Comparison of ENCODE assay signal across 1 cellular context in the genomic region with DNA sequence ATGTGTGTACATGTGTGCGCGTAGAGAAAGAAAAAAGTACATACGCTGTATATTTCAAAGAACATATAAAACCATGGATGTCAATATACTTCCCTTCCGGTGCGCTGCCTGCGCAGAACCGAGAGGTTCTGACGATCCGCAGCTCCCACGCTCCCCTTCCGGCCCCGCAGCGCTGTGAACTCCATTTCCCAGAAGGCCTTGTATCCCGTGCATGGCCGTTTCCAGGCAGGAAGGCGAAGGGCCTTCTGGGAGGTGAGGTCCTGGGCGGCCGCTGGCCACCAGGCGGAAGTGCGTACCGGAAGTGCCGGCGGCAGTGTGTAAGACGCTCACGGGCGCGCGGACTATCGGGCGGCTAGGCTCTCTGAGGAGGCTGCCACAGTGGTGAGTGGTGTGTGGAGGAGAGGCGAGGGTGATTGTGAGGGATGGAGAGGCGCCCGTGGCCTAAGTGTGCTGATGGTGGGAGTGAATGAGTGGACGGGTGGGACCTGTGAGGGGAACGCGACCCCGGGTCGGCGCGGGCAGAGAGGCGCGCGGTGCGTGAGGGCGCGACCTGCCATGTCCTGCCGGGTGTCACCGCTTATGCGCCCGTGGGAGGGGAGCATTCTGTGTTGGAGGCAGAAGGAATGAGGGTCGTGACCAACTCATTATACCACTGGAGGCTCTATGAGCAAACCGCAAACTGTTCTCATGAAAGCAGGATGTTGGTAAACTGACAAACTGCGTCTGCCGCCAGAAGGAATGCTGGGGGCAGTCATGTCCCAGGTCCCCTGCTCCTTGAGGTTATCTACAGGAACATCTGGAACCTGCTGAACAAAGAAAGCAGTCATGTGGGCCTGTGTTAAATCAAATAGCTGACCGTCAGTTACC.
TF ChIP-seq lines count a peak whose summit lies in the region.

A gene with protein sequence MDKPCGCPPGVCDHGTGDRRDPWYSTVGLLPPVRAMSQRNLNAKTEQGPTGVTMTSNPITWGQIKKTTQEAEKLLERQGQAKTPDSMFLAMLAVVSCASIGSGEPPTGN (plus strand): TSS at position 313 of the 867 bp plus-strand sequence. CDS start 6,792 bp downstream, outside the sequence.

TF ChIP-seq in HepG2, 621 proteins besides CTCF, POLR2A, EP300 and RAD21 (continued from another document and continues in another):
- TF ChIP-seq, protein P1, sequence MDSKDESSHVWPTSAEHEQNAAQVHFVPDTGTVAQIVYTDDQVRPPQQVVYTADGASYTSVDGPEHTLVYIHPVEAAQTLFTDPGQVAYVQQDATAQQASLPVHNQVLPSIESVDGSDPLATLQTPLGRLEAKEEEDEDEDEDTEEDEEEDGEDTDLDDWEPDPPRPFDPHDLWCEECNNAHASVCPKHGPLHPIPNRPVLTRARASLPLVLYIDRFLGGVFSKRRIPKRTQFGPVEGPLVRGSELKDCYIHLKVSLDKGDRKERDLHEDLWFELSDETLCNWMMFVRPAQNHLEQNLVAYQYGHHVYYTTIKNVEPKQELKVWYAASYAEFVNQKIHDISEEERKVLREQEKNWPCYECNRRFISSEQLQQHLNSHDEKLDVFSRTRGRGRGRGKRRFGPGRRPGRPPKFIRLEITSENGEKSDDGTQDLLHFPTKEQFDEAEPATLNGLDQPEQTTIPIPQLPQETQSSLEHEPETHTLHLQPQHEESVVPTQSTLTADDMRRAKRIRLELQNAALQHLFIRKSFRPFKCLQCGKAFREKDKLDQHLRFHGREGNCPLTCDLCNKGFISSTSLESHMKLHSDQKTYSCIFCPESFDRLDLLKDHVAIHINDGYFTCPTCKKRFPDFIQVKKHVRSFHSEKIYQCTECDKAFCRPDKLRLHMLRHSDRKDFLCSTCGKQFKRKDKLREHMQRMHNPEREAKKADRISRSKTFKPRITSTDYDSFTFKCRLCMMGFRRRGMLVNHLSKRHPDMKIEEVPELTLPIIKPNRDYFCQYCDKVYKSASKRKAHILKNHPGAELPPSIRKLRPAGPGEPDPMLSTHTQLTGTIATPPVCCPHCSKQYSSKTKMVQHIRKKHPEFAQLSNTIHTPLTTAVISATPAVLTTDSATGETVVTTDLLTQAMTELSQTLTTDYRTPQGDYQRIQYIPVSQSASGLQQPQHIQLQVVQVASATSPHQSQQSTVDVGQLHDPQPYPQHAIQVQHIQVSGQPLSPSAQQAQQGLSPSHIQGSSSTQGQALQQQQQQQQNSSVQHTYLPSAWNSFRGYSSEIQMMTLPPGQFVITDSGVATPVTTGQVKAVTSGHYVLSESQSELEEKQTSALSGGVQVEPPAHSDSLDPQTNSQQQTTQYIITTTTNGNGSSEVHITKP (CRISPR knock-in tag; IDR thresholded peaks at IDR 0.05; ENCODE audit: low read depth), result peak; percentile 54; the same call in 1 of the 2 replicates
- TF ChIP-seq ZBTB40 (IDR thresholded peaks at IDR 0.05) (peak; percentile 81), ZBTB40 (CRISPR knock-in tag; IDR thresholded peaks at IDR 0.05) (no peak; the same call in 1 of the 2 replicates), ZNF143 (CRISPR knock-in tag; IDR thresholded peaks at IDR 0.05) (peak; percentile 100), ZNF263 (CRISPR knock-in tag; IDR thresholded peaks at IDR 0.05) (peak; percentile 62; the same call in 1 of the 2 replicates), ZNF619 (CRISPR knock-in tag; IDR thresholded peaks at IDR 0.05) (peak; percentile 90; the same call in 1 of the 2 replicates), ZUFSP (CRISPR knock-in tag; IDR thresholded peaks at IDR 0.05; ENCODE audit: borderline replicate concordance) (no peak), NONO (IDR thresholded peaks at IDR 0.05) (no peak), NONO (CRISPR knock-in tag; conservative IDR thresholded peaks at IDR 0.05) (peak; percentile 91), JUND (CRISPR knock-in tag; IDR thresholded peaks at IDR 0.05) (no peak), RXRB (CRISPR knock-in tag; IDR thresholded peaks at IDR 0.05; ENCODE audit: borderline replicate concordance) (peak; percentile 65), ZNF672 (CRISPR knock-in tag; IDR thresholded peaks at IDR 0.05) (no peak), FUBP1 (CRISPR knock-in tag; IDR thresholded peaks at IDR 0.05; ENCODE audit: borderline replicate concordance) (no peak), LRRFIP1 (CRISPR knock-in tag; conservative IDR thresholded peaks at IDR 0.05) (no peak), HNRNPH1 (optimal IDR thresholded peaks at IDR 0.05; ENCODE audit: low read depth, low read length) (no peak), FOSL2 (CRISPR knock-in tag; IDR thresholded peaks at IDR 0.05) (peak; percentile 52; the same call in 1 of the 2 replicates), ZNF350 (CRISPR knock-in tag; IDR thresholded peaks at IDR 0.05; ENCODE audit: borderline replicate concordance, low read depth) (peak; percentile 96), ZNF556 (CRISPR knock-in tag; IDR thresholded peaks at IDR 0.05; ENCODE audit: borderline replicate concordance) (peak; percentile 85; the same call in 1 of the 2 replicates)
- TF ChIP-seq, protein P2, sequence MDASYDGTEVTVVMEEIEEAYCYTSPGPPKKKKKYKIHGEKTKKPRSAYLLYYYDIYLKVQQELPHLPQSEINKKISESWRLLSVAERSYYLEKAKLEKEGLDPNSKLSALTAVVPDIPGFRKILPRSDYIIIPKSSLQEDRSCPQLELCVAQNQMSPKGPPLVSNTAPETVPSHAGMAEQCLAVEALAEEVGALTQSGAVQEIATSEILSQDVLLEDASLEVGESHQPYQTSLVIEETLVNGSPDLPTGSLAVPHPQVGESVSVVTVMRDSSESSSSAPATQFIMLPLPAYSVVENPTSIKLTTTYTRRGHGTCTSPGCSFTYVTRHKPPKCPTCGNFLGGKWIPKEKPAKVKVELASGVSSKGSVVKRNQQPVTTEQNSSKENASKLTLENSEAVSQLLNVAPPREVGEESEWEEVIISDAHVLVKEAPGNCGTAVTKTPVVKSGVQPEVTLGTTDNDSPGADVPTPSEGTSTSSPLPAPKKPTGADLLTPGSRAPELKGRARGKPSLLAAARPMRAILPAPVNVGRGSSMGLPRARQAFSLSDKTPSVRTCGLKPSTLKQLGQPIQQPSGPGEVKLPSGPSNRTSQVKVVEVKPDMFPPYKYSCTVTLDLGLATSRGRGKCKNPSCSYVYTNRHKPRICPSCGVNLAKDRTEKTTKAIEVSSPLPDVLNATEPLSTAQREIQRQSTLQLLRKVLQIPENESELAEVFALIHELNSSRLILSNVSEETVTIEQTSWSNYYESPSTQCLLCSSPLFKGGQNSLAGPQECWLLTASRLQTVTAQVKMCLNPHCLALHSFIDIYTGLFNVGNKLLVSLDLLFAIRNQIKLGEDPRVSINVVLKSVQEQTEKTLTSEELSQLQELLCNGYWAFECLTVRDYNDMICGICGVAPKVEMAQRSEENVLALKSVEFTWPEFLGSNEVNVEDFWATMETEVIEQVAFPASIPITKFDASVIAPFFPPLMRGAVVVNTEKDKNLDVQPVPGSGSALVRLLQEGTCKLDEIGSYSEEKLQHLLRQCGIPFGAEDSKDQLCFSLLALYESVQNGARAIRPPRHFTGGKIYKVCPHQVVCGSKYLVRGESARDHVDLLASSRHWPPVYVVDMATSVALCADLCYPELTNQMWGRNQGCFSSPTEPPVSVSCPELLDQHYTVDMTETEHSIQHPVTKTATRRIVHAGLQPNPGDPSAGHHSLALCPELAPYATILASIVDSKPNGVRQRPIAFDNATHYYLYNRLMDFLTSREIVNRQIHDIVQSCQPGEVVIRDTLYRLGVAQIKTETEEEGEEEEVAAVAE (CRISPR knock-in tag; IDR thresholded peaks at IDR 0.05; ENCODE audit: borderline replicate concordance), result peak; percentile 77; the same call in 1 of the 2 replicates
- TF ChIP-seq, protein P3, sequence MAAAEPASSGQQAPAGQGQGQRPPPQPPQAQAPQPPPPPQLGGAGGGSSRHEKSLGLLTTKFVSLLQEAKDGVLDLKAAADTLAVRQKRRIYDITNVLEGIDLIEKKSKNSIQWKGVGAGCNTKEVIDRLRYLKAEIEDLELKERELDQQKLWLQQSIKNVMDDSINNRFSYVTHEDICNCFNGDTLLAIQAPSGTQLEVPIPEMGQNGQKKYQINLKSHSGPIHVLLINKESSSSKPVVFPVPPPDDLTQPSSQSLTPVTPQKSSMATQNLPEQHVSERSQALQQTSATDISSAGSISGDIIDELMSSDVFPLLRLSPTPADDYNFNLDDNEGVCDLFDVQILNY (CRISPR knock-in tag; conservative IDR thresholded peaks at IDR 0.05), result no peak
